In the genomic region with DNA sequence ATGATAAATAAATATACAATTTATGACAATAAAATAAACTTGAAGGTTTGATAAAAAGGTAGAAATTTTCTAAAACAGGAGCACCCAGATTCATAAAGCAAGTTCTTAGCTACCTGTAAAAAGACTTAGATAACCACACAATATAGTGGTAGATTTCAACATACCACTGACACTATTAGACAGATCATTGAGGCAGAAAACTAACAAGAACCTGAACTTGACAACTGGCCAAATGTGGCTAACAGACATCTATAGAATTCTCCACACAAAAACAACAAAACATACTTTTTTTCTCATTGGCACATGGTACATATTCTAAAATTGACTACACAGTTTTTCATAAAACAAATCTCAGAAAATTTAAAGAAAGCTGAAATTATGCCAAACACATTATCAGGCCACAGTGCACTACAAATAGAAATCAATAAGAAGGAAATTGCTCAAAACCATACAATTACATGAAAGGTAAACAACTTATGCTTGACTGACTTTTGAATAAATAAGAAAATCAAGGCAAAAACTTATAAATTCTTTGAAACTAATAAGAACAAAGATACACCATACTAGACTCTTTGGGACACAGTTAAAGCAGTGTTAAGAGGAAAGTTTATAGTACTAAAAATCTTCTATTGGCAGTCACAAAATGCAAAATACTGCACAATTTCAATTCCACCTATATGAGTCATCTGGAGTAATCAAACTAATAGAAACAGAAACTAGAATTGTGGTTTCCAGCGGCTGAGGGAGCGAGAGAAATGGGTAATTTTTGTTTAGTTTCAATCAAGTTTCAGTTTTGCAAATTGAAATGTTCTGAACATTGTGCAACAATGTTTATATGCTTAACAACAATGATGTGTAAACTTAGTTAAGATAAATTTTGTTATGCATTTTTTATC, we compare ENCODE assay signal across 11 cellular contexts.
DNase-seq lines count a peak whose midpoint lies in the region; ATAC-seq and TF ChIP-seq lines count a peak whose summit lies in the region.
"Had no signal": no experiment of that assay in that cellular context is flagged by ENCODE, and none has a peak within 500 bp of the region (broad histone marks: within the 10 kb centered on the region; RNA-seq: fewer than 3 reads in every experiment).

No MANE protein-coding gene starts in this region.

- H3K4me1 ChIP-seq in HAP-1, result no peaks in the 10 kb centered on the region
- H3K4me1 ChIP-seq in left ventricle myocardium inferior, result no peaks in the 10 kb centered on the region

- no peak overlapping the region for H3K4me3 Mint-ChIP-seq in activated naive CD4-positive, alpha-beta T cell treated with anti-CD3 and anti-CD28 coated beads for 36 hours
- peak overlapping the region in 4 of 5 donors; percentile 2 to 70 (median 60) for H3K4me3 Mint-ChIP-seq in immature natural killer cell
- H3K4me3 Mint-ChIP-seq: stimulated activated naive CD8-positive, alpha-beta T cell treated with anti-CD3 and anti-CD28 coated beads, Interleukin-15, Interleukin-2, amounts not matched to agents 100 ng/mL and 50 ng/mL, for 24 hours had no signal

- ATAC-seq in GM21619 (IDR thresholded peaks at IDR 0.05; ENCODE audit: unreplicated experiment), result peak; percentile 88
- peak; percentile 97 for ATAC-seq in HG03432 (IDR thresholded peaks at IDR 0.05; ENCODE audit: unreplicated experiment)

- H3K4me3 ChIP-seq in HAP-1 (no peak overlapping the region), left ventricle myocardium inferior (no peak overlapping the region)

- H3K36me3 Mint-ChIP-seq in activated naive CD4-positive, alpha-beta T cell treated with anti-CD3 and anti-CD28 coated beads for 36 hours (ENCODE audit: low read depth), result peaks cover 1% of the 10 kb centered on the region
- H3K36me3 Mint-ChIP-seq in immature natural killer cell, result no peaks in the 10 kb centered on the region

- no peaks in the 10 kb centered on the region for H3K9me3 ChIP-seq in HAP-1
- no peaks in the 10 kb centered on the region for H3K9me3 ChIP-seq in left ventricle myocardium inferior (replicated peaks)

- H3K9me3 Mint-ChIP-seq in activated naive CD4-positive, alpha-beta T cell treated with anti-CD3 and anti-CD28 coated beads for 36 hours, result no peaks in the 10 kb centered on the region
- peaks cover 0 to 3% (median 0%) of the 10 kb centered on the region in 6 donors for H3K9me3 Mint-ChIP-seq in immature natural killer cell

- CTCF ChIA-PET in activated naive CD4-positive, alpha-beta T cell treated with anti-CD3 and anti-CD28 coated beads for 36 hours (lab: Charles Lee), result no interaction called here

- H3K36me3 ChIP-seq in HAP-1 (replicated peaks), result no peaks in the 10 kb centered on the region
- H3K36me3 ChIP-seq in left ventricle myocardium inferior, result no peaks in the 10 kb centered on the region

- H3K27me3 ChIP-seq in HAP-1 (ENCODE audit: low read depth), result no peaks in the 10 kb centered on the region
- no peaks in the 10 kb centered on the region for H3K27me3 ChIP-seq in left ventricle myocardium inferior (ENCODE audit: low read depth)

- no peak overlapping the region for H3K27ac ChIP-seq in left ventricle myocardium inferior (replicated peaks)

- no peaks in the 10 kb centered on the region for H3K27me3 Mint-ChIP-seq in activated naive CD4-positive, alpha-beta T cell treated with anti-CD3 and anti-CD28 coated beads for 36 hours (ENCODE audit: low read depth)
- H3K27me3 Mint-ChIP-seq in immature natural killer cell (ENCODE audit: low read depth in 3 of 3), result peaks cover 0 to 3% (median 0%) of the 10 kb centered on the region in 3 donors
- H3K27me3 Mint-ChIP-seq: stimulated activated naive CD8-positive, alpha-beta T cell treated with anti-CD3 and anti-CD28 coated beads, Interleukin-15, Interleukin-2, amounts not matched to agents 100 ng/mL and 50 ng/mL, for 24 hours had no signal

- peaks cover 4% of the 10 kb centered on the region for H3K4me1 Mint-ChIP-seq in activated naive CD4-positive, alpha-beta T cell treated with anti-CD3 and anti-CD28 coated beads for 36 hours (ENCODE audit: low read depth)
- peaks cover 6 to 40% of the 10 kb centered on the region in 2 donors for H3K4me1 Mint-ChIP-seq in immature natural killer cell

- intact Hi-C loops in activated naive CD4-positive, alpha-beta T cell treated with anti-CD3 and anti-CD28 coated beads for 36 hours (cut with micrococcal nuclease), result no loop called here
- intact Hi-C loops in left ventricle myocardium inferior (cut with micrococcal nuclease), result no loop called here

- in situ Hi-C loops in HAP-1 (cut with MboI; ENCODE audit: low sequenced_read_pairs), result no loop called here

- peak; percentile 10 for DNase-seq in activated naive CD4-positive, alpha-beta T cell treated with anti-CD3 and anti-CD28 coated beads for 36 hours
- no peak for DNase-seq in activated naive CD4-positive, alpha-beta T cell treated with anti-CD3 and anti-CD28 coated beads, Interleukin-2, amount 50 U/mL, for 16 hours
- DNase-seq in immature natural killer cell (peak; percentile 37 to 52 (median 49)), HAP-1 (ENCODE audit: low spot score in 2 of 2) (no peak), NCI-H1436 treated with DMSO at 0.1 percent for 48 hours (lab: John Stamatoyannopoulos, UW) (no peak), left ventricle myocardium inferior (no peak)
- DNase-seq: glutamatergic neuron, NCI-H345 had no signal

- H3K27ac Mint-ChIP-seq in activated naive CD4-positive, alpha-beta T cell treated with anti-CD3 and anti-CD28 coated beads for 36 hours, result no peak overlapping the region
- peak overlapping the region in 5 of 6 donors; percentile 18 to 69 (median 47) for H3K27ac Mint-ChIP-seq in immature natural killer cell
- H3K27ac Mint-ChIP-seq: stimulated activated naive CD8-positive, alpha-beta T cell treated with anti-CD3 and anti-CD28 coated beads, Interleukin-15, Interleukin-2, amounts not matched to agents 100 ng/mL and 50 ng/mL, for 24 hours had no signal

- no peak for TF ChIP-seq CTCF in left ventricle myocardium inferior (IDR thresholded peaks at IDR 0.05; ENCODE audit: borderline replicate concordance)

Comparison
In these comparisons a context has a peak if more than half of its experiments do, and no peak if none do; other contexts are left out.
1. DNase-seq: peak in activated naive CD4-positive, alpha-beta T cell treated with anti-CD3 and anti-CD28 coated beads for 36 hours (single experiment) and immature natural killer cell (3 of 3); none in activated naive CD4-positive, alpha-beta T cell treated with anti-CD3 and anti-CD28 coated beads, Interleukin-2, amount 50 U/mL, for 16 hours (single experiment), HAP-1 (0 of 2), NCI-H1436 treated with DMSO at 0.1 percent for 48 hours (single experiment) and left ventricle myocardium inferior (single experiment).